8 cellular contexts compared by ENCODE assay signal in genomic region chr12:121637231-121637914, GRCh38. TPM values are rescaled to one million over a fixed set of nuclear protein-coding genes. Genes with fewer than 3 reads are reported as not detected.
DNase-seq lines count a peak whose midpoint lies in the region; ATAC-seq, FAIRE-seq and TF ChIP-seq lines count a peak whose summit lies in the region.

No MANE protein-coding gene starts in this region.

- no peaks in the 10 kb centered on the region for H3K36me3 ChIP-seq in pancreas

- H3K27ac Mint-ChIP-seq in activated T-helper 1 cell treated with anti-CD3 and anti-CD28 coated beads, Interleukin-12 subunit alpha, Interleukin-12 subunit beta, Interleukin-2, Interleukin-4 antibody, amounts not matched to agents 30 ng/mL and 10 ng/mL and 1 ng/mL, durations not matched to agents 14 hours and 24 hours and 36 hours: peak overlapping the region; percentile 85

- H3K4me3 ChIP-seq in GM12865 (ENCODE audit: low read depth, low read length): no peak overlapping the region
- no peak overlapping the region for H3K4me3 ChIP-seq in pancreas

- H3K27me3 ChIP-seq in pancreas: no peaks in the 10 kb centered on the region

- H3K9me3 ChIP-seq in pancreas: no peaks in the 10 kb centered on the region

- H3K36me3 Mint-ChIP-seq in activated T-helper 1 cell treated with anti-CD3 and anti-CD28 coated beads, Interleukin-12 subunit alpha, Interleukin-12 subunit beta, Interleukin-2, Interleukin-4 antibody, amounts not matched to agents 30 ng/mL and 10 ng/mL and 1 ng/mL, durations not matched to agents 14 hours and 24 hours and 36 hours (ENCODE audit: low read depth): peaks cover 29% of the 10 kb centered on the region

- H3K4me1 Mint-ChIP-seq in activated T-helper 1 cell treated with anti-CD3 and anti-CD28 coated beads, Interleukin-12 subunit alpha, Interleukin-12 subunit beta, Interleukin-2, Interleukin-4 antibody, amounts not matched to agents 30 ng/mL and 10 ng/mL and 1 ng/mL, durations not matched to agents 14 hours and 24 hours and 36 hours (ENCODE audit: low read depth): peaks cover 48% of the 10 kb centered on the region

- ATAC-seq in HG03521 (IDR thresholded peaks at IDR 0.05; ENCODE audit: unreplicated experiment): peak; percentile 40
- ATAC-seq in pancreas: peak in 3 of 4 donors; percentile 13 to 27 (median 14)
- ATAC-seq in SK-N-SH treated with all-trans-retinoic acid at 6 μM for 48 hours: no peak; the same call in 1 of the 3 replicates
- no peak for ATAC-seq in GM19452 (IDR thresholded peaks at IDR 0.05; ENCODE audit: unreplicated experiment)

- H3K4me3 Mint-ChIP-seq in activated T-helper 1 cell treated with anti-CD3 and anti-CD28 coated beads, Interleukin-12 subunit alpha, Interleukin-12 subunit beta, Interleukin-2, Interleukin-4 antibody, amounts not matched to agents 30 ng/mL and 10 ng/mL and 1 ng/mL, durations not matched to agents 14 hours and 24 hours and 36 hours: peak overlapping the region; percentile 59

- 75 to 76% methylated on average over 10 of the region's 10 CpGs for WGBS in pancreas, 2 donors

- no peak for FAIRE-seq in pancreas (lab: Jason Lieb, UNC)

- no peaks in the 10 kb centered on the region for H3K9me3 Mint-ChIP-seq in activated T-helper 1 cell treated with anti-CD3 and anti-CD28 coated beads, Interleukin-12 subunit alpha, Interleukin-12 subunit beta, Interleukin-2, Interleukin-4 antibody, amounts not matched to agents 30 ng/mL and 10 ng/mL and 1 ng/mL, durations not matched to agents 14 hours and 24 hours and 36 hours

- H3K4me1 ChIP-seq in pancreas: peaks cover 7 to 10% (median 8%) of the 10 kb centered on the region in 3 donors

- TF ChIP-seq CTCF in GM12865 (IDR thresholded peaks at IDR 0.05; ENCODE audit: insufficient read depth, low read depth, low read length, missing control alignments) (no peak), pancreas (IDR thresholded peaks at IDR 0.05) (no peak)

- intact Hi-C loops in activated T-helper 1 cell treated with anti-CD3 and anti-CD28 coated beads, Interleukin-12 subunit alpha, Interleukin-12 subunit beta, Interleukin-2, Interleukin-4 antibody, amounts not matched to agents 30 ng/mL and 10 ng/mL and 1 ng/mL, durations not matched to agents 14 hours and 24 hours and 36 hours (cut with micrococcal nuclease): loop anchor here (1.0 kb wide), 1 partner anchor 10 kb away; no protein-coding TSS in a partner anchor
- intact Hi-C loops in pancreas (cut with DNase I): no loop called here

- no peaks in the 10 kb centered on the region for H3K27me3 Mint-ChIP-seq in activated T-helper 1 cell treated with anti-CD3 and anti-CD28 coated beads, Interleukin-12 subunit alpha, Interleukin-12 subunit beta, Interleukin-2, Interleukin-4 antibody, amounts not matched to agents 30 ng/mL and 10 ng/mL and 1 ng/mL, durations not matched to agents 14 hours and 24 hours and 36 hours (ENCODE audit: insufficient read depth)

- DNase-seq in GM12865 (ENCODE audit: low read depth): peak; percentile 68
- DNase-seq in activated T-helper 1 cell treated with anti-CD3 and anti-CD28 coated beads, Interleukin-12 subunit alpha, Interleukin-12 subunit beta, Interleukin-2, Interleukin-4 antibody, amounts not matched to agents 30 ng/mL and 10 ng/mL and 1 ng/mL, durations not matched to agents 14 hours and 24 hours and 36 hours (ENCODE audit: low spot score): peak; percentile 37
- DNase-seq in pancreas: peak in 2 of 6 donors; percentile 33 to 53
- no peak for DNase-seq in NOMO-1 treated with dmso at 0.1 percent for 144 hours (lab: John Stamatoyannopoulos, UW; ENCODE audit: unreplicated experiment)
- no peak for DNase-seq in NCI-H226

- no peak overlapping the region for H3K27ac ChIP-seq in pancreas

TF ChIP-seq in SK-N-SH treated with all-trans-retinoic acid at 6 μM for 48 hours, 23 proteins besides CTCF, POLR2A, EP300 and RAD21:
- no peak for TF ChIP-seq ZFP3 (CRISPR knock-in tag; IDR thresholded peaks at IDR 0.05)
- TF ChIP-seq SNAI2 (CRISPR knock-in tag; IDR thresholded peaks at IDR 0.05): no peak
- TF ChIP-seq PPARA (CRISPR knock-in tag; IDR thresholded peaks at IDR 0.05; ENCODE audit: borderline replicate concordance): no peak
- TF ChIP-seq ZNF565 (CRISPR knock-in tag; conservative IDR thresholded peaks at IDR 0.05; ENCODE audit: low read depth): no peak
- no peak for TF ChIP-seq ZNF8 (CRISPR knock-in tag; IDR thresholded peaks at IDR 0.05)
- TF ChIP-seq RARB (CRISPR knock-in tag; IDR thresholded peaks at IDR 0.05): no peak
- no peak for TF ChIP-seq TSHZ2 (CRISPR knock-in tag; IDR thresholded peaks at IDR 0.05)
- no peak for TF ChIP-seq ISL1 (CRISPR knock-in tag; IDR thresholded peaks at IDR 0.05)
- no peak for TF ChIP-seq TCF4 (CRISPR knock-in tag; IDR thresholded peaks at IDR 0.05; ENCODE audit: borderline replicate concordance)
- TF ChIP-seq CREB5 (CRISPR knock-in tag; IDR thresholded peaks at IDR 0.05; ENCODE audit: low read depth): no peak
- no peak for TF ChIP-seq GLIS3 (CRISPR knock-in tag; IDR thresholded peaks at IDR 0.05)
- TF ChIP-seq BACH2 (CRISPR knock-in tag; IDR thresholded peaks at IDR 0.05; ENCODE audit: borderline replicate concordance): no peak
- TF ChIP-seq ESRRG (CRISPR knock-in tag; IDR thresholded peaks at IDR 0.05): no peak
TF ChIP-seq in SK-N-SH treated with all-trans-retinoic acid at 6 μM for 48 hours: peak in this region for 0.

RNA-seq across cellular contexts. Expression of gene ORAI1, which starts 11.0 kb away (rescaled TPM):
- total RNA-seq in activated T-helper 1 cell treated with anti-CD3 and anti-CD28 coated beads, Interleukin-12 subunit alpha, Interleukin-12 subunit beta, Interleukin-2, Interleukin-4 antibody, amounts not matched to agents 30 ng/mL and 10 ng/mL and 1 ng/mL, durations not matched to agents 14 hours and 24 hours and 36 hours: 61.5 and 67.0 TPM in 2 replicates
- 10 to 100 TPM in 1 of 6 donors, 1 to 10 TPM in 5; 3.9 to 11.3 (median 5.8) TPM for total RNA-seq in pancreas
- polyA plus RNA-seq in pancreas: 1 to 10 TPM; 2.7 to 3.4 TPM

RNA-seq across cellular contexts. Expression of gene MORN3, which starts 32.1 kb away (rescaled TPM):
- total RNA-seq in activated T-helper 1 cell treated with anti-CD3 and anti-CD28 coated beads, Interleukin-12 subunit alpha, Interleukin-12 subunit beta, Interleukin-2, Interleukin-4 antibody, amounts not matched to agents 30 ng/mL and 10 ng/mL and 1 ng/mL, durations not matched to agents 14 hours and 24 hours and 36 hours: 0.41 and 0.61 TPM in 2 replicates
- total RNA-seq in pancreas: under 1 TPM; 0.19 to 0.70 (median 0.46) TPM
- polyA plus RNA-seq in pancreas: under 1 TPM; 0.49 to 0.99 TPM

RNA-seq across cellular contexts. Expression of gene KDM2B, which starts 56.5 kb away (rescaled TPM):
- 58.1 and 60.1 TPM in 2 replicates for total RNA-seq in activated T-helper 1 cell treated with anti-CD3 and anti-CD28 coated beads, Interleukin-12 subunit alpha, Interleukin-12 subunit beta, Interleukin-2, Interleukin-4 antibody, amounts not matched to agents 30 ng/mL and 10 ng/mL and 1 ng/mL, durations not matched to agents 14 hours and 24 hours and 36 hours
- total RNA-seq in pancreas: 10 to 100 TPM in 3 of 6 donors, 1 to 10 TPM in 3; 7.4 to 21.7 (median 9.8) TPM
- polyA plus RNA-seq in pancreas: 10 to 100 TPM; 10.6 to 11.6 TPM

Comparison
In these comparisons a context has a peak if more than half of its experiments do, and no peak if none do; other contexts are left out.
1. DNase-seq: peak in GM12865 (single experiment) and activated T-helper 1 cell treated with anti-CD3 and anti-CD28 coated beads, Interleukin-12 subunit alpha, Interleukin-12 subunit beta, Interleukin-2, Interleukin-4 antibody, amounts not matched to agents 30 ng/mL and 10 ng/mL and 1 ng/mL, durations not matched to agents 14 hours and 24 hours and 36 hours (single experiment); none in NOMO-1 treated with dmso at 0.1 percent for 144 hours (single experiment) and NCI-H226 (single experiment).
2. ATAC-seq: peak in HG03521 (single experiment) and pancreas (3 of 4); none in SK-N-SH treated with all-trans-retinoic acid at 6 μM for 48 hours (single experiment) and GM19452 (single experiment).